Comparison of ENCODE assay signal across 30 cellular contexts in genomic region chr7:3243680-3244079, GRCh38. TPM values are rescaled to one million over a fixed set of nuclear protein-coding genes. Genes with fewer than 3 reads are reported as not detected.
A peak's percentile ranks its signal among the peaks of the same experiment; 100 is the strongest.
DNase-seq lines count a peak whose midpoint lies in the region; ATAC-seq and TF ChIP-seq lines count a peak whose summit lies in the region.
"Had no signal": no experiment of that assay in that cellular context is flagged by ENCODE, and none has a peak within 500 bp of the region (broad histone marks: within the 10 kb centered on the region; RNA-seq: fewer than 3 reads in every experiment).

No MANE protein-coding gene starts in this region.

- H3K27me3 ChIP-seq in GM23338 (ENCODE audit: insufficient read depth): no peaks in the 10 kb centered on the region
- H3K27me3 ChIP-seq in WERI-Rb-1 (ENCODE audit: insufficient read depth, low read depth, severe bottlenecking): no peaks in the 10 kb centered on the region
- H3K27me3 ChIP-seq in mesenchymal stem cell (ENCODE audit: control insufficient read depth in 1 of 2, insufficient read depth in 1 of 2, low read length in 2 of 2): no peaks in the 10 kb centered on the region
- H3K27me3 ChIP-seq: gastrocnemius medialis, left lung, tibial nerve had no signal

- no peak for TF ChIP-seq CTCF in GM23338 (conservative IDR thresholded peaks at IDR 0.05; ENCODE audit: low read depth in 2 of 2)
- no peak for TF ChIP-seq CTCF in WERI-Rb-1 (IDR thresholded peaks at IDR 0.05; ENCODE audit: low read depth, low read length)
- TF ChIP-seq CTCF in type B pancreatic cell (conservative IDR thresholded peaks at IDR 0.05): no peak

- H3K4me3 ChIP-seq in GM23338 (no peak overlapping the region), WERI-Rb-1 (ENCODE audit: low read depth, low read length) (peak overlapping the region; percentile 23), mesenchymal stem cell (ENCODE audit: insufficient read depth in 1 of 2, low read depth in 1 of 2, low read length in 2 of 2) (no peak overlapping the region)
- H3K4me3 ChIP-seq: gastrocnemius medialis, GM23248, left lung, tibial nerve had no signal

- H3K4me3 Mint-ChIP-seq in GM23338 (no peak overlapping the region), type B pancreatic cell (no peak overlapping the region)
- H3K4me3 Mint-ChIP-seq: activated CD8-positive, alpha-beta T cell treated with anti-CD3 and anti-CD28 coated beads for 36 hours; activated naive CD8-positive, alpha-beta T cell; mesothelial cell of epicardium; naive B cell; stimulated activated naive CD8-positive, alpha-beta T cell treated with anti-CD3 and anti-CD28 coated beads, Interleukin-15, amount 100 ng/mL, for 72 hours had no signal

- H3K79me2 ChIP-seq in GM23338 (replicated peaks; ENCODE audit: insufficient read depth): no peaks in the 10 kb centered on the region

- H3K9me3 ChIP-seq in WERI-Rb-1 (ENCODE audit: severe bottlenecking): no peaks in the 10 kb centered on the region
- H3K9me3 ChIP-seq in mesenchymal stem cell (ENCODE audit: control insufficient read depth, low read length): peaks cover 13% of the 10 kb centered on the region
- H3K9me3 ChIP-seq: gastrocnemius medialis had no signal

- peak overlapping the region; percentile 47; the same call in 1 of the 2 replicates for H2AFZ ChIP-seq in GM23338
- no peak overlapping the region for H2AFZ ChIP-seq in mesenchymal stem cell (ENCODE audit: low read depth, low read length)
- H2AFZ ChIP-seq: GM23248 had no signal

- H3K4me2 ChIP-seq in GM23338: no peak overlapping the region
- no peak overlapping the region for H3K4me2 ChIP-seq in mesenchymal stem cell (ENCODE audit: low read length, poor library complexity, severe bottlenecking)

- no peak overlapping the region for H2BK5ac ChIP-seq in mesenchymal stem cell (ENCODE audit: low read depth, low read length, poor library complexity, severe bottlenecking)

- no peak overlapping the region for H3K4ac ChIP-seq in mesenchymal stem cell (ENCODE audit: low read depth in 1 of 2, low read length in 2 of 2)

- H3K9ac ChIP-seq in mesenchymal stem cell (ENCODE audit: low read length): no peak overlapping the region
- H3K9ac ChIP-seq: GM23248 had no signal

- H3K18ac ChIP-seq in mesenchymal stem cell (ENCODE audit: low read depth in 1 of 2, low read length in 2 of 2): peak overlapping the region in 1 of 2 experiments; percentile 29

- WGBS in mesenchymal stem cell: 84% methylated on average over 15 of the region's 15 CpGs

- no peaks in the 10 kb centered on the region for H3K36me3 Mint-ChIP-seq in GM23338 (ENCODE audit: low read depth)
- no peaks in the 10 kb centered on the region for H3K36me3 Mint-ChIP-seq in type B pancreatic cell
- H3K36me3 Mint-ChIP-seq: activated naive CD8-positive, alpha-beta T cell had no signal

- no peaks in the 10 kb centered on the region for H3K36me3 ChIP-seq in GM23338 (ENCODE audit: insufficient read depth)
- no peaks in the 10 kb centered on the region for H3K36me3 ChIP-seq in WERI-Rb-1
- H3K36me3 ChIP-seq in mesenchymal stem cell (ENCODE audit: control insufficient read depth in 1 of 2, insufficient read depth in 2 of 2, low read depth in 1 of 2, low read length in 2 of 2): no peaks in the 10 kb centered on the region
- H3K36me3 ChIP-seq: gastrocnemius medialis, left lung, tibial nerve had no signal

- H3K27ac Mint-ChIP-seq in GM23338: no peak overlapping the region
- peak overlapping the region; percentile 63 for H3K27ac Mint-ChIP-seq in type B pancreatic cell
- H3K27ac Mint-ChIP-seq: activated CD8-positive, alpha-beta T cell treated with anti-CD3 and anti-CD28 coated beads for 36 hours; activated naive CD8-positive, alpha-beta T cell; mesothelial cell of epicardium; stimulated activated naive CD8-positive, alpha-beta T cell treated with anti-CD3 and anti-CD28 coated beads, Interleukin-15, amount 100 ng/mL, for 72 hours had no signal

- no peaks in the 10 kb centered on the region for H3K79me1 ChIP-seq in mesenchymal stem cell (replicated peaks; ENCODE audit: low read length, poor library complexity, severe bottlenecking)

- H3K4me1 Mint-ChIP-seq in GM23338 (peaks cover 13% of the 10 kb centered on the region; the same call in 2 of the 3 replicates), type B pancreatic cell (ENCODE audit: unreplicated experiment) (peaks cover 26% of the 10 kb centered on the region)
- H3K4me1 Mint-ChIP-seq: naive B cell; stimulated activated naive CD8-positive, alpha-beta T cell treated with anti-CD3 and anti-CD28 coated beads, Interleukin-15, amount 100 ng/mL, for 72 hours had no signal

- 0 out of 2 replicates have a peak, but pooled peaks cover 2% of the 10 kb centered on the region for H3K9me2 ChIP-seq in GM23338 (ENCODE audit: insufficient read depth)

- H4K91ac ChIP-seq in mesenchymal stem cell (ENCODE audit: low read length): no peak overlapping the region

- ATAC-seq in GM23338 (no peak), GM19324 (IDR thresholded peaks at IDR 0.05; ENCODE audit: low FRiP score, unreplicated experiment) (no peak)
- ATAC-seq: activated CD8-positive, alpha-beta T cell treated with anti-CD3 and anti-CD28 coated beads for 36 hours; gastrocnemius medialis; left lung; stimulated activated naive CD8-positive, alpha-beta T cell treated with anti-CD3 and anti-CD28 coated beads, Interleukin-15, amount 100 ng/mL, for 72 hours had no signal

- H2BK12ac ChIP-seq in mesenchymal stem cell (ENCODE audit: low read length in 2 of 2): peak overlapping the region in 1 of 2 experiments; percentile 38

- no peak for DNase-seq in GM23338 (ENCODE audit: low spot score)
- peak; percentile 78 for DNase-seq in WERI-Rb-1
- no peak for DNase-seq in mesenchymal stem cell
- no peak for DNase-seq in type B pancreatic cell (ENCODE audit: extremely low spot score, unreplicated experiment)
- DNase-seq in activated CD4-positive, CD25-positive, alpha-beta regulatory T cell (lab: John Stamatoyannopoulos, UW): no peak
- no peak for DNase-seq in NCI-H2107 (lab: John Stamatoyannopoulos, UW)
- DNase-seq: activated CD4-positive, CD25-positive, alpha-beta regulatory T cell treated with anti-CD3 and anti-CD28 coated beads, Interleukin-2, amount 50 U/mL, for 72 hours; activated CD8-positive, alpha-beta T cell treated with anti-CD3 and anti-CD28 coated beads for 36 hours; anterior cingulate cortex; C1 segment of cervical spinal cord; caudate nucleus; DND-41; gastrocnemius medialis; Karpas-422; left lung; naive B cell; NCI-H1436 treated with DMSO at 0.1 percent for 48 hours; NCI-H526; retina; small intestine; stimulated activated CD4-positive, alpha-beta T cell treated with anti-CD3 and anti-CD28 coated beads, Interleukin-1b, Interleukin-23, amount 100 ng/mL, for 48 hours; stimulated activated CD8-positive, alpha-beta memory T cell treated with anti-CD3 and anti-CD28 coated beads, Interleukin-4, amount 100 ng/mL, for 48 hours; stimulated activated naive CD8-positive, alpha-beta T cell treated with anti-CD3 and anti-CD28 coated beads, Interleukin-15, amount 100 ng/mL, for 72 hours; T-helper 1 cell had no signal

- H3K23ac ChIP-seq in mesenchymal stem cell (ENCODE audit: low read length in 2 of 2): no peak overlapping the region

- no peak overlapping the region for H3K14ac ChIP-seq in mesenchymal stem cell (ENCODE audit: low read length in 2 of 2)

- no peaks in the 10 kb centered on the region for H4K20me1 ChIP-seq in GM23338 (replicated peaks; ENCODE audit: insufficient read depth)

- H3K4me1 ChIP-seq in GM23338 (ENCODE audit: insufficient read depth) (no peaks in the 10 kb centered on the region), mesenchymal stem cell (ENCODE audit: control insufficient read depth, insufficient read depth, low read depth, low read length) (peaks cover 10% of the 10 kb centered on the region)
- H3K4me1 ChIP-seq: gastrocnemius medialis, left lung, tibial nerve had no signal

- H3K27me3 Mint-ChIP-seq in GM23338 (ENCODE audit: insufficient read depth, low read depth, poor library complexity) (peaks cover 9% of the 10 kb centered on the region), type B pancreatic cell (no peaks in the 10 kb centered on the region)
- H3K27me3 Mint-ChIP-seq: activated CD8-positive, alpha-beta T cell treated with anti-CD3 and anti-CD28 coated beads for 36 hours; activated naive CD8-positive, alpha-beta T cell; stimulated activated naive CD8-positive, alpha-beta T cell treated with anti-CD3 and anti-CD28 coated beads, Interleukin-15, amount 100 ng/mL, for 72 hours had no signal

- peak overlapping the region; percentile 33 for H2BK15ac ChIP-seq in mesenchymal stem cell (ENCODE audit: low read depth, poor library complexity, severe bottlenecking)

- no peaks in the 10 kb centered on the region for H3F3A ChIP-seq in GM23338 (replicated peaks; ENCODE audit: low read depth)

- H2AK5ac ChIP-seq in mesenchymal stem cell (ENCODE audit: low read length, severe bottlenecking): no peak overlapping the region

- H3K9me3 Mint-ChIP-seq in GM23338 (no peaks in the 10 kb centered on the region), type B pancreatic cell (peaks cover 7% of the 10 kb centered on the region)

- H3K27ac ChIP-seq in GM23338 (ENCODE audit: low read depth): no peak overlapping the region
- peak overlapping the region; percentile 91 for H3K27ac ChIP-seq in WERI-Rb-1
- H3K27ac ChIP-seq in mesenchymal stem cell (ENCODE audit: low read length, poor library complexity, severe bottlenecking): no peak overlapping the region
- H3K27ac ChIP-seq: gastrocnemius medialis, GM23248, HL-60, left lung, tibial nerve had no signal

- H2BK120ac ChIP-seq in mesenchymal stem cell (ENCODE audit: low read depth, low read length): no peak overlapping the region

- peak overlapping the region; percentile 62 for H4K8ac ChIP-seq in mesenchymal stem cell (ENCODE audit: low read length)

TF ChIP-seq in GM23338, 12 proteins besides CTCF, POLR2A, EP300 and RAD21 (continues in another document):
- no peak for TF ChIP-seq STAT1 (IDR thresholded peaks at IDR 0.05; ENCODE audit: unreplicated experiment)
- TF ChIP-seq JUNB (IDR thresholded peaks at IDR 0.05; ENCODE audit: unreplicated experiment): no peak
- no peak for TF ChIP-seq NANOG (IDR thresholded peaks at IDR 0.05; ENCODE audit: borderline replicate concordance)
- TF ChIP-seq ZNF331 (CRISPR knock-in tag; IDR thresholded peaks at IDR 0.05; ENCODE audit: low read depth): no peak
- no peak for TF ChIP-seq EZH2 (IDR thresholded peaks at IDR 0.05; ENCODE audit: low read depth, unreplicated experiment)
- no peak for TF ChIP-seq CREB1 (CRISPR knock-in tag; IDR thresholded peaks at IDR 0.05; ENCODE audit: low read depth)

RNA-seq across cellular contexts. Expression of gene SDK1, which starts 57.4 kb away (rescaled TPM):
- 5.1 and 10.0 TPM in 2 replicates for total RNA-seq in GM23338 (2014; rRNA removed; shearing (Covaris generic))
- 2.1 and 2.2 TPM in 2 replicates for polyA plus RNA-seq in GM23338 (2016; fragmentation: Nextera tagmentation; extraction: Ambion mirVana)
- polyA plus RNA-seq in mesenchymal stem cell (2013, experiment 1 of 2): 6.1 TPM
- 6.0 TPM for polyA plus RNA-seq in mesenchymal stem cell (2013, experiment 2 of 2)
- total RNA-seq in type B pancreatic cell (ENCODE audit: low replicate concordance): 17.8 and 26.1 TPM in 2 replicates
- total RNA-seq: GM23248 had no signal
- polyA plus RNA-seq: GM23248 had no signal
